10 cellular contexts compared by ENCODE assay signal in the genomic region with DNA sequence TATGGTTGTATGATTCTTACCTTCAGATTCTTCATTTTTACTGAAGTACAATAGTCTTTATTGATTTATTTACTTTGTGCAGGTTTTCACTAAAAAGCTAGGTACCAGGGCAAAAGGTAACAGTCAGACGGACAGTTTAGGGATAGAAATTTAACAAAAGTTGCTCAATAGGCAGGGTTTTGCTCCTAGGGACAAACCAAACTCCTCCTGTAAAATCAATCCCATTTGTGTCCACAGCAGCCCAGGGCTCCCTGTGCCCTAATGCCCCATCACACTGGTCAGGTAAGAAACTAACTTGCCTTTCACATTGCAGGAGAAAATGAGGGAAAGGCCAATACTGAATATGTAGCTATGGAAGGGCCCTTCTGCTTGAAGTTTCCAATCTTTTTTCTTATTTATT.
"Had no signal": no experiment of that assay in that cellular context is flagged by ENCODE, and none has a peak within 500 bp of the region (broad histone marks: within the 10 kb centered on the region; RNA-seq: fewer than 3 reads in every experiment).

No MANE protein-coding gene starts in this region.

- DNase-seq: GM23248, GOT3, H7, H9, HCEC 1CT, HFFc6 had no signal

- H3K4me1 ChIP-seq: HAP-1 had no signal

- ATAC-seq: HCT116 had no signal

- H3K4me3 ChIP-seq: GM23248, HAP-1 had no signal

- FAIRE-seq: H1, H54 had no signal

- H3K4me3 Mint-ChIP-seq: H9, HFFc6 had no signal

- H2AFZ ChIP-seq: GM23248 had no signal

- H3K36me3 ChIP-seq: HAP-1 had no signal

- H3K9ac ChIP-seq: GM23248 had no signal

- H3K9me3 ChIP-seq: HAP-1 had no signal

- H3K27ac ChIP-seq: GM23248 had no signal

- H3K9me3 Mint-ChIP-seq: H9 had no signal

- H3K27ac Mint-ChIP-seq: HFFc6 had no signal
